Comparison of ENCODE assay signal across 9 cellular contexts in the genomic region with DNA sequence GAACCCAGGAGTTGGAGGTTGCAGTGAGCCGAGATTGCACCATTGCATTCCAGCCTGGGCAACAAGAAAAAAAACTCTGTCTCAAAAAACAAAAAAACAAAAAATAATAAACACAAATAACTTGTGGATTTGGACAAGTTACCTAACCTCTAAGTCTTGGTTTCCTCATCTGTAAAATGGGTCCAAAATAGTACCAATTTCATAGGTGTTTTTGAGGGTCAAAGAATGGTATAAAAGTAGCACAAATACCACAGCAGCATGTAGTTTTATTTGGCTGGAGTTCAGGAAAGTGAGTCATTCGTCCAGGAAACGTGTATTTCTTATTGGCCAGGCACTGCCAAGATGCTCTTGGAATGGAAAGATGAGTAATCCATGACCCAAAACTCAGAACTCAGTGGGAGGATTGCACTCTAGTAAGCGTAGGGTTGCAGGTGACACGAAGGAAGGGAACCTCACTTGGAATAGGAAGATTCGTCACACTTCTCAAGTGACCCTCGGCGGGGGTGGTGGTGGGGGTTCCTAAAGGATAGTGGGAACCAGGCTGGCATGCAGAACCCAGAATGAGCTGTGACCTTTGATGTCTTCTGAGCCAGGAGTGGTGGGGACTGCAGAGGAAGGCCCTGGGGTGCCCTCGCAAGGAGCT. TPM values are rescaled to one million over a fixed set of nuclear protein-coding genes. Genes with fewer than 3 reads are reported as not detected.
DNase-seq lines count a peak whose midpoint lies in the region; ATAC-seq and TF ChIP-seq lines count a peak whose summit lies in the region.
"Had no signal": no experiment of that assay in that cellular context is flagged by ENCODE, and none has a peak within 500 bp of the region (broad histone marks: within the 10 kb centered on the region; RNA-seq: fewer than 3 reads in every experiment).

No MANE protein-coding gene starts in this region.

- H3K9ac ChIP-seq in skeletal muscle satellite cell (ENCODE audit: low read depth, low read length) = no peak overlapping the region

- peaks cover 48% of the 10 kb centered on the region for H3K4me1 ChIP-seq in skeletal muscle satellite cell (ENCODE audit: control insufficient read depth, insufficient read depth, low read length)

- no peaks in the 10 kb centered on the region for H3K9me3 ChIP-seq in skeletal muscle satellite cell (replicated peaks; ENCODE audit: low read length)
- H3K9me3 ChIP-seq: ovary had no signal

- no peak for TF ChIP-seq POLR2A in erythroblast (IDR thresholded peaks at IDR 0.05; ENCODE audit: low read length)

- H3K36me3 ChIP-seq in skeletal muscle satellite cell (ENCODE audit: insufficient read depth, low read length) = no peaks in the 10 kb centered on the region
- H3K36me3 ChIP-seq: ovary had no signal

- DNase-seq in GOT3 (lab: John Stamatoyannopoulos, UW) (peak; percentile 14), OCI-M1 (lab: John Stamatoyannopoulos, UW) (peak; percentile 35), erythroblast (lab: John Stamatoyannopoulos, UW) (peak; percentile 12 to 64), NCI-H1092 (lab: John Stamatoyannopoulos, UW) (no peak), GM19240 (ENCODE audit: insufficient read length, low spot score) (no peak), caudate nucleus (lab: John Stamatoyannopoulos, UW) (no peak)

- no peak overlapping the region for H3K27ac ChIP-seq in caudate nucleus (ENCODE audit: low read depth, low read length)
- H3K27ac ChIP-seq: ovary had no signal

- H3K27me3 ChIP-seq in skeletal muscle satellite cell (ENCODE audit: control insufficient read depth, insufficient read depth, low read length) = no peaks in the 10 kb centered on the region
- H3K27me3 ChIP-seq: ovary had no signal

- no peak overlapping the region for H3K4me3 ChIP-seq in skeletal muscle satellite cell (ENCODE audit: low read length)
- H3K4me3 ChIP-seq: ovary had no signal

- H3K4me2 ChIP-seq in skeletal muscle satellite cell (ENCODE audit: low read length) = peak overlapping the region; percentile 16

- ATAC-seq in GM18907 (IDR thresholded peaks at IDR 0.05; ENCODE audit: unreplicated experiment) = no peak

RNA-seq across cellular contexts. Expression of a gene that starts 24.4 kb away (rescaled TPM):
- total RNA-seq in skeletal muscle satellite cell (2012; rRNA removed) = 0.25 and 0.66 TPM in 2 replicates

Comparison
In these comparisons a context has a peak if more than half of its experiments do, and no peak if none do; other contexts are left out.
1. DNase-seq: peak in GOT3 (single experiment), OCI-M1 (single experiment) and erythroblast (2 of 2); none in NCI-H1092 (single experiment), GM19240 (single experiment) and caudate nucleus (0 of 61).